Comparison of ENCODE assay signal across 16 cellular contexts in the genomic region with DNA sequence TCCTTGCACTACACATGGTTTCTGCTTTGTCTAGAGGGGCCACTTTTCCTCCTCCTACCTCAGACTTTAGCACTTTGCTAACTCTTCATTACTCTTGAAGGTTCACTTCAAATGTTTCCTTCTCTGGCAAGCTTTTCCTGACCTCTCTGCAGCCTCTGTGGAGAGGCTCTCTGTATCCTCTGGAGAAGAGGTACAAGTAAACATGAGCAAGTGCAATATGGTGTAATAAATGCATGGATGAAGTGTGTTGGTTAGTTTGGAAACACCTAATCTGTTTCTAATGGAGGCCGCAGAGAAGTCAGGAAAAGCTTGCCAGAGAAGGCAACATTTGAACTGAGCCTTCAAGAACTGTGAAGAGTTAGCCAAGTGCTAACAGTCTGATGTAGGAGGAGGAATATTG.
DNase-seq lines count a peak whose midpoint lies in the region; ATAC-seq and TF ChIP-seq lines count a peak whose summit lies in the region.
"Had no signal": no experiment of that assay in that cellular context is flagged by ENCODE, and none has a peak within 500 bp of the region (broad histone marks: within the 10 kb centered on the region; RNA-seq: fewer than 3 reads in every experiment).

No MANE protein-coding gene starts in this region.

- H3K4me1 ChIP-seq in left lung, result no peaks in the 10 kb centered on the region
- no peaks in the 10 kb centered on the region for H3K4me1 ChIP-seq in lung (ENCODE audit: control insufficient read depth in 2 of 2, insufficient read depth in 2 of 2, low read length in 2 of 2)
- no peaks in the 10 kb centered on the region for H3K4me1 ChIP-seq in upper lobe of right lung
- H3K4me1 ChIP-seq: A549, Caco-2 had no signal

- H3K4me3 ChIP-seq in left lung (no peak overlapping the region), lung (no peak overlapping the region), upper lobe of right lung (no peak overlapping the region), WERI-Rb-1 (ENCODE audit: low read depth, low read length) (no peak overlapping the region)
- H3K4me3 ChIP-seq: A549; BLaER1 treated with 17β-estradiol and CSF1 and Interleukin-3, amounts not matched to agents 10 nM and 100 nM had no signal

- no peak for TF ChIP-seq CTCF in left lung (IDR thresholded peaks at IDR 0.05)
- no peak for TF ChIP-seq CTCF in lung (IDR thresholded peaks at IDR 0.05; ENCODE audit: control extremely low read depth, extremely low read depth)
- TF ChIP-seq CTCF in upper lobe of right lung (IDR thresholded peaks at IDR 0.05), result no peak
- TF ChIP-seq CTCF in WERI-Rb-1 (IDR thresholded peaks at IDR 0.05; ENCODE audit: low read depth, low read length), result no peak

- H3K9me3 ChIP-seq in left lung (no peaks in the 10 kb centered on the region), lung (ENCODE audit: control insufficient read depth in 2 of 2, insufficient read depth in 1 of 2, low read length in 1 of 2) (no peaks in the 10 kb centered on the region), upper lobe of right lung (no peaks in the 10 kb centered on the region), WERI-Rb-1 (ENCODE audit: severe bottlenecking) (no peaks in the 10 kb centered on the region)
- H3K9me3 ChIP-seq: A549; BLaER1 treated with 17β-estradiol and CSF1 and Interleukin-3, amounts not matched to agents 10 nM and 100 nM; Caco-2 had no signal

- H3K27me3 ChIP-seq in left lung (no peaks in the 10 kb centered on the region), lung (ENCODE audit: control insufficient read depth, insufficient read depth) (no peaks in the 10 kb centered on the region), upper lobe of right lung (no peaks in the 10 kb centered on the region), WERI-Rb-1 (ENCODE audit: insufficient read depth, low read depth, severe bottlenecking) (no peaks in the 10 kb centered on the region)
- H3K27me3 ChIP-seq: BLaER1 treated with 17β-estradiol and CSF1 and Interleukin-3, amounts not matched to agents 10 nM and 100 nM had no signal

- H3K36me3 ChIP-seq in left lung, result no peaks in the 10 kb centered on the region
- H3K36me3 ChIP-seq in lung (ENCODE audit: control insufficient read depth in 2 of 2, insufficient read depth in 2 of 2, low read length in 2 of 2), result no peaks in the 10 kb centered on the region
- H3K36me3 ChIP-seq in upper lobe of right lung, result no peaks in the 10 kb centered on the region
- H3K36me3 ChIP-seq in WERI-Rb-1, result no peaks in the 10 kb centered on the region
- H3K36me3 ChIP-seq: BLaER1 treated with 17β-estradiol and CSF1 and Interleukin-3, amounts not matched to agents 10 nM and 100 nM had no signal

- peak; percentile 93 for ATAC-seq in left lung
- peak; percentile 35 for ATAC-seq in lung (ENCODE audit: insufficient read depth, low FRiP score)
- peak; percentile 88 for ATAC-seq in upper lobe of right lung
- ATAC-seq: A549; CD8-positive, alpha-beta T cell had no signal

- H3K27ac ChIP-seq in left lung (no peak overlapping the region), lung (ENCODE audit: low read depth in 1 of 2, low read length in 1 of 2) (no peak overlapping the region), upper lobe of right lung (no peak overlapping the region), WERI-Rb-1 (no peak overlapping the region)
- H3K27ac ChIP-seq: 22Rv1; A549; BLaER1 treated with 17β-estradiol and CSF1 and Interleukin-3, amounts not matched to agents 10 nM and 100 nM; C4-2B had no signal

- DNase-seq in left lung, result no peak
- DNase-seq in lung (ENCODE audit: low spot score), result peak; percentile 28
- no peak for DNase-seq in upper lobe of right lung
- DNase-seq in NCI-H446 treated with DMSO at 0.1 percent for 48 hours (lab: John Stamatoyannopoulos, UW), result no peak
- no peak for DNase-seq in WERI-Rb-1
- DNase-seq: AML-193; Caco-2; Calu3; CD4-positive, alpha-beta T cell; CD8-positive, alpha-beta T cell; DMS79 treated with DMSO at 0.1 percent for 48 hours; GF-D8 had no signal

- intact Hi-C loops in left lung (cut with DNase I) (no loop called here), upper lobe of right lung (cut with DNase I) (no loop called here)

- 66 to 92% methylated on average over 1 of the region's 1 CpG for WGBS in lung, 2 donors

Comparison
In these comparisons a context has a peak if more than half of its experiments do, and no peak if none do; other contexts are left out.
1. ATAC-seq: peak in every context shown above with its lines; median percentile 93 in left lung; 88 in upper lobe of right lung; 35 in lung.